ENCODE assay signal across 5 cellular contexts in the genomic region with DNA sequence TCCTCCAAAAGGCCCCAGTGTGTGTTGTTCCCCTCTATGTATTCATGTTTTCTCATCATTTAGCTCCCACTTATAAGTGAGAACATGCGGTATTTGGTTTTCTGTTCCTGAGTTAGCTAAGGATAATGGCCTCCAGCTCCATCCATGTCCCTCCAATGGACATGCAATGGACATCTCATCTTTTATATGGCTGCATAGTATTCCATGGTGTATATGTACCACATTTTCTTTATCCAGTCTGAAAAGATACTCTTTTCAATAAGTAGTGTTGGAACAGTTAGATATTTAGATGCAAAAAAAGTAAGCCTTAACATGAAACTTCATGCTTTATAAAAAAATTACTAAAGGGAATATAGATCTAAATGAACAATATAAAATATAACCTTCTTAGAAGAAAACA. TPM values are rescaled to one million over a fixed set of nuclear protein-coding genes. Genes with fewer than 3 reads are reported as not detected.
"Had no signal": no experiment of that assay in that cellular context is flagged by ENCODE, and none has a peak within 500 bp of the region (broad histone marks: within the 10 kb centered on the region; RNA-seq: fewer than 3 reads in every experiment).

No MANE protein-coding gene starts in this region.

RNA-seq across cellular contexts. Expression of gene ACADL, which starts 48.1 kb away (rescaled TPM):
- total RNA-seq: LHCN-M2, MCF 10A, OCI-LY7, RPMI7951, SK-MEL-5 had no signal
